10 cellular contexts compared by ENCODE assay signal in genomic region chr10:132444877-132445351, GRCh38. TPM values are rescaled to one million over a fixed set of nuclear protein-coding genes. Genes with fewer than 3 reads are reported as not detected.
DNase-seq lines count a peak whose midpoint lies in the region; ATAC-seq and TF ChIP-seq lines count a peak whose summit lies in the region.
"Had no signal": no experiment of that assay in that cellular context is flagged by ENCODE, and none has a peak within 500 bp of the region (broad histone marks: within the 10 kb centered on the region; RNA-seq: fewer than 3 reads in every experiment).

No MANE protein-coding gene starts in this region.

- CTCF ChIA-PET in activated CD4-positive, alpha-beta T cell treated with anti-CD3 and anti-CD28 coated beads, Interleukin-2, amount 10 ng/mL, durations not matched to agents 7 days and 5 days (lab: Charles Lee) = interaction anchor here (1.1 kb wide), 1 partner anchor 14 kb away, joined by 4 read pairs; no protein-coding TSS in a partner anchor

- H3K36me3 Mint-ChIP-seq in activated CD4-positive, alpha-beta T cell treated with anti-CD3 and anti-CD28 coated beads, Interleukin-2, amount 10 ng/mL, durations not matched to agents 7 days and 5 days (ENCODE audit: low read depth) = no peaks in the 10 kb centered on the region

- peak overlapping the region; percentile 37 for H3K9ac ChIP-seq in adipocyte (ENCODE audit: low read length)

- no peak for TF ChIP-seq CTCF in spleen (IDR thresholded peaks at IDR 0.05 in 8 of 11, conservative IDR thresholded peaks at IDR 0.05 in 3 of 11)

- intact Hi-C loops in spleen (cut with DNase I; ENCODE audit: low total_unique reads) = no loop called here

- H3K9me3 Mint-ChIP-seq in activated CD4-positive, alpha-beta T cell treated with anti-CD3 and anti-CD28 coated beads, Interleukin-2, amount 10 ng/mL, durations not matched to agents 7 days and 5 days = peaks cover 5% of the 10 kb centered on the region

- peaks cover 40% of the 10 kb centered on the region for H3K4me1 Mint-ChIP-seq in activated CD4-positive, alpha-beta T cell treated with anti-CD3 and anti-CD28 coated beads, Interleukin-2, amount 10 ng/mL, durations not matched to agents 7 days and 5 days

- DNase-seq in activated CD4-positive, alpha-beta T cell treated with anti-CD3 and anti-CD28 coated beads, Interleukin-2, amount 10 ng/mL, durations not matched to agents 7 days and 5 days = no peak
- no peak for DNase-seq in activated CD4-positive, alpha-beta T cell treated with anti-CD3 and anti-CD28 coated beads for 4 hours
- DNase-seq in MV-4-11 (lab: John Stamatoyannopoulos, UW) (peak; percentile 66), adipocyte (ENCODE audit: low read depth) (peak; percentile 27), spleen (peak; percentile 75), islet precursor cell (no peak)
- DNase-seq: HFFc6, NCI-H82 had no signal

- POLR2A ChIA-PET in activated CD4-positive, alpha-beta T cell treated with anti-CD3 and anti-CD28 coated beads, Interleukin-2, amount 10 ng/mL, durations not matched to agents 7 days and 5 days (lab: Charles Lee) = no interaction called here

- H3K4me1 ChIP-seq in adipocyte (ENCODE audit: control insufficient read depth, insufficient read depth, low read length) (peaks cover 35% of the 10 kb centered on the region), spleen (peaks cover 24 to 77% (median 58%) of the 10 kb centered on the region in 6 donors)

- H3K27me3 ChIP-seq in adipocyte (replicated peaks; ENCODE audit: control insufficient read depth, insufficient read depth, low read length) (no peaks in the 10 kb centered on the region), spleen (replicated peaks in 1 of 7) (no peaks in the 10 kb centered on the region)

- H3K36me3 ChIP-seq in adipocyte (ENCODE audit: control insufficient read depth, insufficient read depth, low read length, severe bottlenecking) = no peaks in the 10 kb centered on the region
- H3K36me3 ChIP-seq in spleen = no peaks in the 10 kb centered on the region

- H3K27me3 Mint-ChIP-seq in activated CD4-positive, alpha-beta T cell treated with anti-CD3 and anti-CD28 coated beads, Interleukin-2, amount 10 ng/mL, durations not matched to agents 7 days and 5 days = no peaks in the 10 kb centered on the region

- 27 to 56% (median 43%) methylated on average over 5 to 7 of the region's 7 CpGs for WGBS in spleen, 5 donors

- TF ChIP-seq POLR2A in spleen (IDR thresholded peaks at IDR 0.05) = no peak

- ATAC-seq in GM18867 (IDR thresholded peaks at IDR 0.05; ENCODE audit: unreplicated experiment) (no peak), HG03039 (IDR thresholded peaks at IDR 0.05; ENCODE audit: unreplicated experiment) (no peak)

- H3K4me3 Mint-ChIP-seq in activated CD4-positive, alpha-beta T cell treated with anti-CD3 and anti-CD28 coated beads, Interleukin-2, amount 10 ng/mL, durations not matched to agents 7 days and 5 days = no peak overlapping the region
- H3K4me3 Mint-ChIP-seq: HFFc6 had no signal

- H3K9me3 ChIP-seq in adipocyte (ENCODE audit: control insufficient read depth, low read length) (peaks cover 4% of the 10 kb centered on the region), spleen (no peaks in the 10 kb centered on the region)

- peak overlapping the region; percentile 74 for H3K27ac Mint-ChIP-seq in activated CD4-positive, alpha-beta T cell treated with anti-CD3 and anti-CD28 coated beads, Interleukin-2, amount 10 ng/mL, durations not matched to agents 7 days and 5 days
- H3K27ac Mint-ChIP-seq: HFFc6 had no signal

- peak overlapping the region in 7 of 8 donors; percentile 2 to 95 (median 44) for H3K27ac ChIP-seq in spleen

- no peak overlapping the region for H3K4me3 ChIP-seq in adipocyte (ENCODE audit: low read length)
- H3K4me3 ChIP-seq in spleen = no peak overlapping the region

RNA-seq across cellular contexts. Expression of gene PWWP2B, which starts 47.9 kb away (rescaled TPM):
- total RNA-seq in activated CD4-positive, alpha-beta T cell treated with anti-CD3 and anti-CD28 coated beads, Interleukin-2, amount 10 ng/mL, durations not matched to agents 7 days and 5 days = 1 to 10 TPM; 8.1 to 9.3 TPM
- 10 to 100 TPM; 24.8 to 41.7 (median 28.1) TPM for total RNA-seq in spleen
- 10 to 100 TPM; 22.5 to 50.0 (median 27.8) TPM for polyA plus RNA-seq in spleen

Comparison
In these comparisons a context has a peak if more than half of its experiments do, and no peak if none do; other contexts are left out.
1. DNase-seq: peak in MV-4-11 (single experiment), adipocyte (single experiment) and spleen (single experiment); none in activated CD4-positive, alpha-beta T cell treated with anti-CD3 and anti-CD28 coated beads, Interleukin-2, amount 10 ng/mL, durations not matched to agents 7 days and 5 days (single experiment), activated CD4-positive, alpha-beta T cell treated with anti-CD3 and anti-CD28 coated beads for 4 hours (0 of 2) and islet precursor cell (single experiment).